Comparison of ENCODE assay signal across 16 cellular contexts in genomic region chr18:10797882-10798281, GRCh38.
DNase-seq lines count a peak whose midpoint lies in the region; ATAC-seq and TF ChIP-seq lines count a peak whose summit lies in the region.
"Had no signal": no experiment of that assay in that cellular context is flagged by ENCODE, and none has a peak within 500 bp of the region (broad histone marks: within the 10 kb centered on the region; RNA-seq: fewer than 3 reads in every experiment).

No MANE protein-coding gene starts in this region.

- no peaks in the 10 kb centered on the region for H3K27me3 Mint-ChIP-seq in endodermal cell (ENCODE audit: insufficient read depth)

- H3K36me3 Mint-ChIP-seq in endodermal cell (ENCODE audit: low read depth): no peaks in the 10 kb centered on the region
- H3K36me3 Mint-ChIP-seq: natural killer cell treated with Interleukin-12 subunit alpha and Interleukin-12 subunit beta and Interleukin-15 and Interleukin-18, amount 100 ng/mL, for 72 hours; stimulated activated effector memory CD8-positive, alpha-beta T cell treated with anti-CD3 and anti-CD28 coated beads, Interleukin-12 subunit alpha, Interleukin-12 subunit beta, amount 100 ng/mL, for 72 hours had no signal

- ATAC-seq in sciatic nerve: peak; percentile 34
- no peak for ATAC-seq in GM18861 (IDR thresholded peaks at IDR 0.05; ENCODE audit: unreplicated experiment)
- ATAC-seq: psoas muscle; stimulated activated effector memory CD8-positive, alpha-beta T cell treated with anti-CD3 and anti-CD28 coated beads, Interleukin-12 subunit alpha, Interleukin-12 subunit beta, amount 100 ng/mL, for 72 hours had no signal

- intact Hi-C loops in sciatic nerve (cut with DNase I): no loop called here

- WGBS in endodermal cell (ENCODE audit: insufficient coverage in 1 of 2, insufficient read length in 1 of 2), 2 experiments: 77 to 83% methylated on average over 1 of the region's 1 CpG

- H3K79me2 ChIP-seq in KMS-11 (ENCODE audit: insufficient read depth, low read depth): no peaks in the 10 kb centered on the region

- H3K9ac ChIP-seq in KMS-11 (peak overlapping the region; percentile 35; the same call in 1 of the 2 replicates), endodermal cell (ENCODE audit: extremely low read depth, low read length, poor library complexity, severe bottlenecking) (no peak overlapping the region)
- H3K9ac ChIP-seq: BLaER1 treated with 17β-estradiol and CSF1 and Interleukin-3, amounts not matched to agents 10 nM and 100 nM had no signal

- H3K4me1 Mint-ChIP-seq in endodermal cell: no peaks in the 10 kb centered on the region
- H3K4me1 Mint-ChIP-seq: activated CD4-positive, alpha-beta T cell treated with anti-CD3 and anti-CD28 coated beads, Interleukin-2, amount 10 ng/mL, durations not matched to agents 7 days and 5 days; stimulated activated effector memory CD8-positive, alpha-beta T cell treated with anti-CD3 and anti-CD28 coated beads, Interleukin-12 subunit alpha, Interleukin-12 subunit beta, amount 100 ng/mL, for 72 hours had no signal

- H3K27ac ChIP-seq in KMS-11 (peak overlapping the region; percentile 80), endodermal cell (ENCODE audit: low read depth, low read length) (no peak overlapping the region)
- H3K27ac ChIP-seq: BLaER1 treated with 17β-estradiol and CSF1 and Interleukin-3, amounts not matched to agents 10 nM and 100 nM; epithelial cell of prostate; psoas muscle; thoracic aorta had no signal

- H3K4me2 ChIP-seq in KMS-11: peak overlapping the region; percentile 86
- H3K4me2 ChIP-seq: BLaER1 treated with 17β-estradiol and CSF1 and Interleukin-3, amounts not matched to agents 10 nM and 100 nM had no signal

- no peaks in the 10 kb centered on the region for H3K9me3 Mint-ChIP-seq in endodermal cell
- H3K9me3 Mint-ChIP-seq: activated CD4-positive, alpha-beta T cell treated with anti-CD3 and anti-CD28 coated beads, Interleukin-2, amount 10 ng/mL, durations not matched to agents 7 days and 5 days; natural killer cell treated with Interleukin-12 subunit alpha and Interleukin-12 subunit beta and Interleukin-15 and Interleukin-18, amount 100 ng/mL, for 72 hours; stimulated activated effector memory CD8-positive, alpha-beta T cell treated with anti-CD3 and anti-CD28 coated beads, Interleukin-12 subunit alpha, Interleukin-12 subunit beta, amount 100 ng/mL, for 72 hours had no signal

- H2AFZ ChIP-seq in KMS-11 (ENCODE audit: low read depth): peak overlapping the region; percentile 24; the same call in 1 of the 2 replicates

- no peak overlapping the region for H3K4me3 Mint-ChIP-seq in endodermal cell
- H3K4me3 Mint-ChIP-seq: activated CD4-positive, alpha-beta T cell treated with anti-CD3 and anti-CD28 coated beads, Interleukin-2, amount 10 ng/mL, durations not matched to agents 7 days and 5 days; natural killer cell treated with Interleukin-12 subunit alpha and Interleukin-12 subunit beta and Interleukin-15 and Interleukin-18, amount 100 ng/mL, for 72 hours; stimulated activated effector memory CD8-positive, alpha-beta T cell treated with anti-CD3 and anti-CD28 coated beads, Interleukin-12 subunit alpha, Interleukin-12 subunit beta, amount 100 ng/mL, for 72 hours had no signal

- H3K27ac Mint-ChIP-seq in endodermal cell: no peak overlapping the region
- H3K27ac Mint-ChIP-seq: activated CD4-positive, alpha-beta T cell treated with anti-CD3 and anti-CD28 coated beads, Interleukin-2, amount 10 ng/mL, durations not matched to agents 7 days and 5 days; natural killer cell treated with Interleukin-12 subunit alpha and Interleukin-12 subunit beta and Interleukin-15 and Interleukin-18, amount 100 ng/mL, for 72 hours; stimulated activated effector memory CD8-positive, alpha-beta T cell treated with anti-CD3 and anti-CD28 coated beads, Interleukin-12 subunit alpha, Interleukin-12 subunit beta, amount 100 ng/mL, for 72 hours had no signal

- no peaks in the 10 kb centered on the region for H3K9me3 ChIP-seq in endodermal cell (ENCODE audit: control insufficient read depth, low read length)
- H3K9me3 ChIP-seq: BLaER1 treated with 17β-estradiol and CSF1 and Interleukin-3, amounts not matched to agents 10 nM and 100 nM; psoas muscle; thoracic aorta had no signal

- peaks cover 53% of the 10 kb centered on the region for H3K4me1 ChIP-seq in KMS-11 (ENCODE audit: low read depth, poor library complexity, severe bottlenecking)
- H3K4me1 ChIP-seq in endodermal cell (ENCODE audit: control insufficient read depth, insufficient read depth, low read length): no peaks in the 10 kb centered on the region
- H3K4me1 ChIP-seq: BLaER1 treated with 17β-estradiol and CSF1 and Interleukin-3, amounts not matched to agents 10 nM and 100 nM; psoas muscle had no signal

- no peaks in the 10 kb centered on the region for H3K27me3 ChIP-seq in KMS-11 (ENCODE audit: insufficient read depth, low read depth)
- H3K27me3 ChIP-seq in endodermal cell (ENCODE audit: control insufficient read depth, insufficient read depth, low read length, poor library complexity, severe bottlenecking): no peaks in the 10 kb centered on the region
- H3K27me3 ChIP-seq: BLaER1 treated with 17β-estradiol and CSF1 and Interleukin-3, amounts not matched to agents 10 nM and 100 nM had no signal

- no peaks in the 10 kb centered on the region for H4K20me1 ChIP-seq in KMS-11 (ENCODE audit: insufficient read depth)
- H4K20me1 ChIP-seq: BLaER1 treated with 17β-estradiol and CSF1 and Interleukin-3, amounts not matched to agents 10 nM and 100 nM had no signal

- DNase-seq in NCI-H2171 treated with DMSO at 0.1 percent for 48 hours (lab: John Stamatoyannopoulos, UW): peak; percentile 59
- DNase-seq in endodermal cell: peak; percentile 83
- DNase-seq in sciatic nerve (ENCODE audit: low spot score): no peak
- DNase-seq in COR-L47 (lab: John Stamatoyannopoulos, UW): no peak
- DNase-seq in COLO829 (ENCODE audit: low spot score): no peak
- DNase-seq: activated CD4-positive, alpha-beta T cell treated with anti-CD3 and anti-CD28 coated beads, Interleukin-2, amount 10 ng/mL, durations not matched to agents 7 days and 5 days; NCI-H1694 treated with DMSO at 0.1 percent for 48 hours; NCI-H748 treated with DMSO at 0.1 percent for 48 hours; psoas muscle had no signal

- no peaks in the 10 kb centered on the region for H3K36me3 ChIP-seq in KMS-11 (ENCODE audit: insufficient read depth)
- H3K36me3 ChIP-seq in endodermal cell (ENCODE audit: control insufficient read depth, insufficient read depth, low read length): peaks cover 8% of the 10 kb centered on the region
- H3K36me3 ChIP-seq: BLaER1 treated with 17β-estradiol and CSF1 and Interleukin-3, amounts not matched to agents 10 nM and 100 nM; thoracic aorta had no signal

- no peak overlapping the region for H3K4me3 ChIP-seq in KMS-11 (IDR thresholded peaks at IDR 0.05; ENCODE audit: insufficient read depth, low read depth, low read length)
- H3K4me3 ChIP-seq in endodermal cell (ENCODE audit: low read length): no peak overlapping the region
- H3K4me3 ChIP-seq: BLaER1 treated with 17β-estradiol and CSF1 and Interleukin-3, amounts not matched to agents 10 nM and 100 nM; psoas muscle; thoracic aorta had no signal

- no peak for TF ChIP-seq CTCF in KMS-11 (conservative IDR thresholded peaks at IDR 0.05; ENCODE audit: low read depth, low read length)
- TF ChIP-seq CTCF in endodermal cell (conservative IDR thresholded peaks at IDR 0.05): no peak

Comparison
In these comparisons a context has a peak if more than half of its experiments do, and no peak if none do; other contexts are left out.
1. DNase-seq: peak in NCI-H2171 treated with DMSO at 0.1 percent for 48 hours (single experiment) and endodermal cell (single experiment); none in sciatic nerve (single experiment), COR-L47 (single experiment) and COLO829 (single experiment).